In the genomic region with DNA sequence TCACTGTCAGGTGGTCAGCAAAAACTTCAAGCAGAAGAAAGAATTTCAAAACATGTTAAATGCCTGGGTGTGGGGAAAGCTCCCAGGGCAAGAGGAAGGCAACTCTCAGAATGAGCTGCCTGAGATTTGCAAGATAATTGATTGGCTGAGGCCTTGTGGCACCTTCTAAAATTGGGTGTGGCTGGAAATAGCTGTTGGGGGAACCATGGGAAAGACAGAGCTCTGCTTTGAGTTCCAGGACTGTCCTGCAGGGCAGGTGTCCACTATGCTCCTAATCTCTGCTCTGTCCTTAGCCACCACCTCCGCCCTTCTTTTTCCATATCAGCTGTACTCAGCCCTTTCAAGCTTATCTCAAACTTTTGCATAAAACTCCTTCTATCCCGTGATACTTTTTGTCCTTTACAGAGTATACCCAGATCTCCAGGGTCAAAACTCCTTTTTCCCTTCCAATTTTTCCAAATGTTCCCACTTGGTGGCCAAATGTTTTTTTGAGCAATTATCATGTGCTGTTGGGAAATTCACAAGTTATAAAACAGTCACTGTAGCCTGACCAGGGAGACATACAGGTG, we compare ENCODE assay signal across 17 cellular contexts. TPM values are rescaled to one million over a fixed set of nuclear protein-coding genes. Genes with fewer than 3 reads are reported as not detected.
A peak's percentile ranks its signal among the peaks of the same experiment; 100 is the strongest.
DNase-seq lines count a peak whose midpoint lies in the region; ATAC-seq and TF ChIP-seq lines count a peak whose summit lies in the region.
"Had no signal": no experiment of that assay in that cellular context is flagged by ENCODE, and none has a peak within 500 bp of the region (broad histone marks: within the 10 kb centered on the region; RNA-seq: fewer than 3 reads in every experiment).

No MANE protein-coding gene starts in this region.

- no peak overlapping the region for H2AFZ ChIP-seq in SK-N-SH (ENCODE audit: low read depth)

- no peaks in the 10 kb centered on the region for H3K36me3 ChIP-seq in SK-N-SH (replicated peaks in 1 of 2; ENCODE audit: control insufficient read depth in 1 of 2, insufficient read depth in 2 of 2, low read length in 1 of 2)
- H3K36me3 ChIP-seq in NT2/D1 (ENCODE audit: insufficient read depth, insufficient read length, low read length), result no peaks in the 10 kb centered on the region
- H3K36me3 ChIP-seq in endodermal cell (ENCODE audit: control insufficient read depth, insufficient read depth, low read length), result no peaks in the 10 kb centered on the region
- no peaks in the 10 kb centered on the region for H3K36me3 ChIP-seq in neutrophil
- H3K36me3 ChIP-seq: brain microvascular endothelial cell had no signal

- no peak overlapping the region for H3K4me2 ChIP-seq in SK-N-SH

- no peaks in the 10 kb centered on the region for H3K79me2 ChIP-seq in SK-N-SH (ENCODE audit: insufficient read depth)

- H3K4me3 Mint-ChIP-seq in endodermal cell, result no peak overlapping the region
- H3K4me3 Mint-ChIP-seq: activated CD8-positive, alpha-beta T cell treated with anti-CD3 and anti-CD28 coated beads for 36 hours; stimulated activated naive B cell treated with anti-CD40 and anti-IgM and Interleukin-4, amounts not matched to agents 10 μg/mL and 1 μg/mL and 100 μg/mL, for 72 hours had no signal

- H3K27ac ChIP-seq in SK-N-SH (ENCODE audit: low read depth in 2 of 2, low read length in 1 of 2) (no peak overlapping the region), endodermal cell (ENCODE audit: low read depth, low read length) (no peak overlapping the region), neutrophil (peak overlapping the region; percentile 83)
- H3K27ac ChIP-seq: brain microvascular endothelial cell, C4-2B had no signal

- H3K27me3 ChIP-seq in SK-N-SH (ENCODE audit: insufficient read depth), result no peaks in the 10 kb centered on the region
- H3K27me3 ChIP-seq in NT2/D1 (ENCODE audit: insufficient read depth, insufficient read length), result no peaks in the 10 kb centered on the region
- no peaks in the 10 kb centered on the region for H3K27me3 ChIP-seq in endodermal cell (ENCODE audit: control insufficient read depth, insufficient read depth, low read length, poor library complexity, severe bottlenecking)
- H3K27me3 ChIP-seq in neutrophil, result no peaks in the 10 kb centered on the region
- H3K27me3 ChIP-seq: brain microvascular endothelial cell had no signal

- no peaks in the 10 kb centered on the region for H4K20me1 ChIP-seq in SK-N-SH (ENCODE audit: insufficient read depth)

- no peaks in the 10 kb centered on the region for H3K36me3 Mint-ChIP-seq in endodermal cell (ENCODE audit: low read depth)
- H3K36me3 Mint-ChIP-seq: stimulated activated naive B cell treated with anti-CD40 and anti-IgM and Interleukin-4, amounts not matched to agents 10 μg/mL and 1 μg/mL and 100 μg/mL, for 72 hours had no signal

- POLR2A ChIA-PET in SK-N-SH (lab: Yijun Ruan, JAX), result no interaction called here

- H3F3A ChIP-seq in SK-N-SH (replicated peaks; ENCODE audit: insufficient read depth), result no peaks in the 10 kb centered on the region

- H3K9ac ChIP-seq in SK-N-SH, result no peak overlapping the region
- no peak overlapping the region for H3K9ac ChIP-seq in NT2/D1 (ENCODE audit: insufficient read length, low read depth)
- no peak overlapping the region for H3K9ac ChIP-seq in endodermal cell (ENCODE audit: extremely low read depth, low read length, poor library complexity, severe bottlenecking)

- peaks cover 17% of the 10 kb centered on the region for H3K4me1 Mint-ChIP-seq in endodermal cell

- TF ChIP-seq CTCF in SK-N-SH (IDR thresholded peaks at IDR 0.05) (peak; percentile 12; the same call in 1 of the 2 replicates), endodermal cell (conservative IDR thresholded peaks at IDR 0.05) (peak; percentile 57), neutrophil (IDR thresholded peaks at IDR 0.05) (no peak)

- H3K9me3 ChIP-seq in SK-N-SH, result no peaks in the 10 kb centered on the region
- no peaks in the 10 kb centered on the region for H3K9me3 ChIP-seq in NT2/D1 (ENCODE audit: insufficient read depth, low read length)
- H3K9me3 ChIP-seq in endodermal cell (ENCODE audit: control insufficient read depth, low read length), result no peaks in the 10 kb centered on the region
- H3K9me3 ChIP-seq in neutrophil, result no peaks in the 10 kb centered on the region

- peak overlapping the region; percentile 77 for H3K27ac Mint-ChIP-seq in endodermal cell
- H3K27ac Mint-ChIP-seq: activated CD8-positive, alpha-beta T cell treated with anti-CD3 and anti-CD28 coated beads for 36 hours; stimulated activated naive B cell treated with anti-CD40 and anti-IgM and Interleukin-4, amounts not matched to agents 10 μg/mL and 1 μg/mL and 100 μg/mL, for 72 hours had no signal

- H3K4me3 ChIP-seq in SK-N-SH (ENCODE audit: low read depth in 2 of 2, low read length in 1 of 2) (no peak overlapping the region), NT2/D1 (ENCODE audit: insufficient read length, low read depth) (no peak overlapping the region), endodermal cell (ENCODE audit: low read length) (no peak overlapping the region), neutrophil (ENCODE audit: low read depth in 1 of 2, low read length in 1 of 2) (peak overlapping the region in 1 of 2 experiments; percentile 7)

- H3K9me2 ChIP-seq in SK-N-SH, result no peaks in the 10 kb centered on the region

- H3K4me1 ChIP-seq in SK-N-SH (ENCODE audit: control insufficient read depth in 1 of 2, insufficient read depth in 2 of 2, low read depth in 1 of 2, low read length in 1 of 2), result no peaks in the 10 kb centered on the region
- peaks cover 2% of the 10 kb centered on the region for H3K4me1 ChIP-seq in NT2/D1 (ENCODE audit: insufficient read depth, insufficient read length)
- H3K4me1 ChIP-seq in endodermal cell (ENCODE audit: control insufficient read depth, insufficient read depth, low read length), result peaks cover 6% of the 10 kb centered on the region
- peaks cover 59 to 62% of the 10 kb centered on the region in 2 experiments for H3K4me1 ChIP-seq in neutrophil (ENCODE audit: control insufficient read depth in 1 of 2, insufficient read depth in 1 of 2, low read depth in 1 of 2, low read length in 1 of 2)

- no peaks in the 10 kb centered on the region for H3K27me3 Mint-ChIP-seq in endodermal cell (ENCODE audit: insufficient read depth)
- H3K27me3 Mint-ChIP-seq: activated CD8-positive, alpha-beta T cell treated with anti-CD3 and anti-CD28 coated beads for 36 hours; stimulated activated naive B cell treated with anti-CD40 and anti-IgM and Interleukin-4, amounts not matched to agents 10 μg/mL and 1 μg/mL and 100 μg/mL, for 72 hours had no signal

- TF ChIP-seq RAD21 in SK-N-SH (IDR thresholded peaks at IDR 0.05; ENCODE audit: low read length), result no peak

- WGBS in SK-N-SH (ENCODE audit: low lambda C conversion rate), result 56% methylated on average over 2 of the region's 2 CpGs
- 71 to 81% methylated on average over 2 of the region's 2 CpGs for WGBS in endodermal cell (ENCODE audit: insufficient coverage in 1 of 2, insufficient read length in 1 of 2), 2 experiments

- DNase-seq in SK-N-SH (no peak), NT2/D1 (ENCODE audit: low read depth, low spot score) (peak; percentile 28), endodermal cell (peak; percentile 59), NCI-H446 (lab: John Stamatoyannopoulos, UW) (no peak)
- DNase-seq: 8988T; activated effector memory CD4-positive, alpha-beta T cell treated with anti-CD3 and anti-CD28 coated beads, Interleukin-2, amount 50 U/mL, for 16 hours; brain microvascular endothelial cell; DMS79 treated with DMSO at 0.1 percent for 48 hours; occipital lobe; stimulated activated naive B cell treated with anti-CD40 and anti-IgM and Interleukin-4, amounts not matched to agents 10 μg/mL and 1 μg/mL and 100 μg/mL, for 72 hours; T-helper 9 cell had no signal

- CTCF ChIA-PET in SK-N-SH (lab: Yijun Ruan, JAX), result interaction anchor here (0.6 kb wide), 1 partner anchor 12 kb away, joined by 3 read pairs; no protein-coding TSS in a partner anchor

- ATAC-seq in SK-N-SH treated with all-trans-retinoic acid at 6 μM for 48 hours (no peak), HG03097 (IDR thresholded peaks at IDR 0.05; ENCODE audit: low FRiP score, unreplicated experiment) (no peak), HG02759 (IDR thresholded peaks at IDR 0.05; ENCODE audit: unreplicated experiment) (no peak)

- TF ChIP-seq EP300 in SK-N-SH (IDR thresholded peaks at IDR 0.05; ENCODE audit: borderline replicate concordance in 1 of 2, low read depth in 1 of 2, low read length in 1 of 2), result no peak

- no peaks in the 10 kb centered on the region for H3K9me3 Mint-ChIP-seq in endodermal cell
- H3K9me3 Mint-ChIP-seq: activated CD8-positive, alpha-beta T cell treated with anti-CD3 and anti-CD28 coated beads for 36 hours; stimulated activated naive B cell treated with anti-CD40 and anti-IgM and Interleukin-4, amounts not matched to agents 10 μg/mL and 1 μg/mL and 100 μg/mL, for 72 hours had no signal

TF ChIP-seq in SK-N-SH, 30 proteins besides CTCF, POLR2A, EP300 and RAD21 (continues in another document):
- no peak for TF ChIP-seq GABPA (IDR thresholded peaks at IDR 0.05; ENCODE audit: low read depth)

TF ChIP-seq in SK-N-SH treated with all-trans-retinoic acid at 6 μM for 48 hours, 23 proteins besides CTCF, POLR2A, EP300 and RAD21:
- TF ChIP-seq BACH2 (CRISPR knock-in tag; IDR thresholded peaks at IDR 0.05; ENCODE audit: borderline replicate concordance) (no peak), TCF4 (CRISPR knock-in tag; IDR thresholded peaks at IDR 0.05; ENCODE audit: borderline replicate concordance) (no peak)
- TF ChIP-seq, protein P1, sequence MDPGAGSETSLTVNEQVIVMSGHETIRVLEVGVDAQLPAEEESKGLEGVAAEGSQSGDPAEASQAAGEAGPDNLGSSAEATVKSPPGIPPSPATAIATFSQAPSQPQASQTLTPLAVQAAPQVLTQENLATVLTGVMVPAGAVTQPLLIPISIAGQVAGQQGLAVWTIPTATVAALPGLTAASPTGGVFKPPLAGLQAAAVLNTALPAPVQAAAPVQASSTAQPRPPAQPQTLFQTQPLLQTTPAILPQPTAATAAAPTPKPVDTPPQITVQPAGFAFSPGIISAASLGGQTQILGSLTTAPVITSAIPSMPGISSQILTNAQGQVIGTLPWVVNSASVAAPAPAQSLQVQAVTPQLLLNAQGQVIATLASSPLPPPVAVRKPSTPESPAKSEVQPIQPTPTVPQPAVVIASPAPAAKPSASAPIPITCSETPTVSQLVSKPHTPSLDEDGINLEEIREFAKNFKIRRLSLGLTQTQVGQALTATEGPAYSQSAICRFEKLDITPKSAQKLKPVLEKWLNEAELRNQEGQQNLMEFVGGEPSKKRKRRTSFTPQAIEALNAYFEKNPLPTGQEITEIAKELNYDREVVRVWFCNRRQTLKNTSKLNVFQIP (CRISPR knock-in tag; IDR thresholded peaks at IDR 0.05; ENCODE audit: borderline replicate concordance, low read depth), result no peak
TF ChIP-seq in SK-N-SH treated with all-trans-retinoic acid at 6 μM for 48 hours: peak in this region for 0.

RNA-seq across cellular contexts. Expression of a gene that starts 23.8 kb away (rescaled TPM):
- 5.4 and 6.1 TPM in 2 replicates for polyA plus RNA-seq in SK-N-SH (2012; rRNA removed)
- 7.9 and 8.7 TPM in 2 replicates for polyA plus RNA-seq in SK-N-SH (2012; cell fraction: cytosol; rRNA removed)
- polyA plus RNA-seq in SK-N-SH (2012; cell fraction: nucleus; rRNA removed), result 3.9 and 6.1 TPM in 2 replicates
- total RNA-seq in endodermal cell, result 10 to 100 TPM; 40.7 to 41.4 TPM
- polyA plus RNA-seq in endodermal cell (2013, experiment 1 of 2), result 17.7 TPM
- 18.3 TPM for polyA plus RNA-seq in endodermal cell (2013, experiment 2 of 2)

Comparison
In these comparisons a context has a peak if more than half of its experiments do, and no peak if none do; other contexts are left out.
1. DNase-seq: peak in NT2/D1 (single experiment) and endodermal cell (single experiment); none in SK-N-SH (single experiment) and NCI-H446 (0 of 2).